ENCODE assay signal across 17 cellular contexts in genomic region chr15:68623301-68623892, GRCh38. TPM values are rescaled to one million over a fixed set of nuclear protein-coding genes. Genes with fewer than 3 reads are reported as not detected.
DNase-seq lines count a peak whose midpoint lies in the region; ATAC-seq, FAIRE-seq and TF ChIP-seq lines count a peak whose summit lies in the region.
"Had no signal": no experiment of that assay in that cellular context is flagged by ENCODE, and none has a peak within 500 bp of the region (broad histone marks: within the 10 kb centered on the region; RNA-seq: fewer than 3 reads in every experiment).

No MANE protein-coding gene starts in this region.

- H3K23ac ChIP-seq in H1 (ENCODE audit: insufficient read length) = no peak overlapping the region

- no peak overlapping the region for H2BK15ac ChIP-seq in H1 (ENCODE audit: low read length)

- TF ChIP-seq RAD21 in H1 (IDR thresholded peaks at IDR 0.05 in 1 of 2, conservative IDR thresholded peaks at IDR 0.05 in 1 of 2; ENCODE audit: low read depth in 2 of 2, low read length in 2 of 2) = no peak

- no peak overlapping the region for H3K56ac ChIP-seq in H1 (replicated peaks; ENCODE audit: insufficient read length, low read depth, low read length)

- no peak overlapping the region for H3K4me3 Mint-ChIP-seq in memory B cell
- H3K4me3 Mint-ChIP-seq: CD8-positive, alpha-beta memory T cell; naive thymus-derived CD4-positive, alpha-beta T cell; stimulated activated effector memory CD8-positive, alpha-beta T cell treated with anti-CD3 and anti-CD28 coated beads, Interleukin-12 subunit alpha, Interleukin-12 subunit beta, amount 100 ng/mL, for 72 hours had no signal

- H3K4me1 ChIP-seq in H1 (replicated peaks in 1 of 4; ENCODE audit: control insufficient read depth in 3 of 4, insufficient read depth in 4 of 4, low read length in 3 of 4) = peaks cover 0 to 7% (median 1%) of the 10 kb centered on the region in 4 experiments; a peak in 3 of 7 replicates

- H3K27ac ChIP-seq in H1 (ENCODE audit: low read depth, low read length) = no peak overlapping the region
- H3K27ac ChIP-seq: cardiac muscle cell, VCaP had no signal

- POLR2A ChIA-PET in H1 (lab: Charles Lee; ENCODE audit: partially characterized antibody) = interaction anchor here (0.8 kb wide), 1 partner anchor 9 kb away, joined by 3 read pairs; no protein-coding TSS in a partner anchor

- H3K36me3 ChIP-seq in H1 (ENCODE audit: control insufficient read depth in 2 of 4, insufficient read depth in 4 of 4, low read length in 3 of 4) (no peaks in the 10 kb centered on the region), H7 (replicated peaks; ENCODE audit: control insufficient read depth, insufficient read depth, low read length) (no peaks in the 10 kb centered on the region)
- H3K36me3 ChIP-seq: cardiac muscle cell had no signal

- 0 out of 2 replicates have a peak, but pooled peaks cover 2% of the 10 kb centered on the region for H3K23me2 ChIP-seq in H1 (ENCODE audit: low read depth, low read length)

- 81% methylated on average over 13 of the region's 13 CpGs; no CpG with 5 or more reads in 1 of the 2 experiments for WGBS in H1 (ENCODE audit: extremely low coverage in 1 of 2, insufficient coverage in 1 of 2, insufficient read length in 1 of 2, insufficient replicate concordance in 2 of 2, low coverage in 1 of 2, low lambda C conversion rate in 2 of 2, missing lambda C conversion rate in 1 of 2), 2 experiments

- H4K91ac ChIP-seq in H1 (replicated peaks; ENCODE audit: insufficient read length, low read length) = no peak overlapping the region

- FAIRE-seq in H1 (lab: Jason Lieb, UNC) (no peak), urothelium cell line (lab: Jason Lieb, UNC) (peak; percentile 55)
- FAIRE-seq: A204.1, GM12892 had no signal

- no peak for TF ChIP-seq CTCF in H1 (IDR thresholded peaks at IDR 0.05; ENCODE audit: control extremely low read depth in 1 of 3, insufficient read depth in 1 of 3, low read depth in 1 of 3, low read length in 3 of 3)

- H4K5ac ChIP-seq in H1 (ENCODE audit: insufficient read length, low read depth, low read length) = no peak overlapping the region

- H2BK20ac ChIP-seq in H1 (ENCODE audit: low read length) = no peak overlapping the region

- H3K4ac ChIP-seq in H1 (replicated peaks; ENCODE audit: insufficient read length, low read depth, low read length) = no peak overlapping the region

- CTCF ChIA-PET in H1 (lab: Charles Lee; ENCODE audit: partially characterized antibody) = interaction anchor here (0.6 to 3.7 kb wide), 14 partner anchors 9 to 66 kb away, joined by 3 to 16 read pairs (median 4); no protein-coding TSS in a partner anchor

- TF ChIP-seq EP300 in H1 (IDR thresholded peaks at IDR 0.05; ENCODE audit: borderline replicate concordance in 1 of 2, low read depth in 2 of 2, low read length in 2 of 2) = no peak

- no peak overlapping the region for H2AFZ ChIP-seq in H1 (ENCODE audit: low read length)

- peaks cover 22% of the 10 kb centered on the region for H3K4me1 Mint-ChIP-seq in memory B cell
- H3K4me1 Mint-ChIP-seq: CD8-positive, alpha-beta memory T cell; stimulated activated effector memory CD8-positive, alpha-beta T cell treated with anti-CD3 and anti-CD28 coated beads, Interleukin-12 subunit alpha, Interleukin-12 subunit beta, amount 100 ng/mL, for 72 hours had no signal

- no peak overlapping the region for H2BK120ac ChIP-seq in H1 (replicated peaks; ENCODE audit: low read depth, low read length)

- H3K27me3 ChIP-seq in H1 (replicated peaks in 1 of 4; ENCODE audit: control insufficient read depth in 3 of 4, extremely low read depth in 1 of 4, insufficient read depth in 3 of 4, low read length in 3 of 4) (no peaks in the 10 kb centered on the region), H7 (ENCODE audit: control insufficient read depth, insufficient read depth, low read length) (no peaks in the 10 kb centered on the region)
- H3K27me3 ChIP-seq: cardiac muscle cell had no signal

- no peaks in the 10 kb centered on the region for H3K79me2 ChIP-seq in H1 (ENCODE audit: control insufficient read depth in 1 of 2, insufficient read depth in 2 of 2, low read length in 2 of 2)

- no peak for TF ChIP-seq POLR2A in H1 (IDR thresholded peaks at IDR 0.05; ENCODE audit: control extremely low read depth in 1 of 2, low read depth in 2 of 2, low read length in 2 of 2)

- no peak overlapping the region for H2AK5ac ChIP-seq in H1 (ENCODE audit: low read depth, low read length)

- ATAC-seq in Right ventricle myocardium inferior = peak; percentile 38
- ATAC-seq in memory B cell (ENCODE audit: low read depth) = peak; percentile 73
- ATAC-seq: left colon; naive thymus-derived CD4-positive, alpha-beta T cell; stimulated activated effector memory CD8-positive, alpha-beta T cell treated with anti-CD3 and anti-CD28 coated beads, Interleukin-12 subunit alpha, Interleukin-12 subunit beta, amount 100 ng/mL, for 72 hours had no signal

- H3K4me2 ChIP-seq in H1 (ENCODE audit: insufficient read depth in 1 of 2, low read depth in 2 of 2, low read length in 2 of 2) = no peak overlapping the region

- no peak overlapping the region for H3K4me3 ChIP-seq in H1 (ENCODE audit: extremely low read depth in 1 of 4, insufficient read depth in 2 of 4, low read depth in 3 of 4, low read length in 4 of 4)
- H3K4me3 ChIP-seq in H7 (ENCODE audit: insufficient read depth, low read depth, low read length) = no peak overlapping the region
- H3K4me3 ChIP-seq: cardiac muscle cell had no signal

- H3K36me3 Mint-ChIP-seq in memory B cell = no peaks in the 10 kb centered on the region
- H3K36me3 Mint-ChIP-seq: CD8-positive, alpha-beta memory T cell; naive thymus-derived CD4-positive, alpha-beta T cell; stimulated activated effector memory CD8-positive, alpha-beta T cell treated with anti-CD3 and anti-CD28 coated beads, Interleukin-12 subunit alpha, Interleukin-12 subunit beta, amount 100 ng/mL, for 72 hours had no signal

- H3K9ac ChIP-seq in H1 (replicated peaks in 1 of 4; ENCODE audit: extremely low read depth in 1 of 4, low read depth in 3 of 4, low read length in 3 of 4) = no peak overlapping the region

- no peaks in the 10 kb centered on the region for H4K20me1 ChIP-seq in H1 (replicated peaks in 1 of 2; ENCODE audit: control insufficient read depth in 1 of 2, insufficient read depth in 2 of 2, low read length in 2 of 2)

- peak overlapping the region; percentile 83 for H4K8ac ChIP-seq in H1 (ENCODE audit: extremely low read depth, insufficient read depth, low read length)

- H2BK5ac ChIP-seq in H1 (ENCODE audit: low read depth, low read length) = no peak overlapping the region

- no peak overlapping the region for H3K14ac ChIP-seq in H1 (ENCODE audit: insufficient read length)

- no peaks in the 10 kb centered on the region; the same call in 1 of the 2 replicates for H3K79me1 ChIP-seq in H1 (ENCODE audit: low read depth, low read length)

- no peak for DNase-seq in Right ventricle myocardium inferior (ENCODE audit: missing footprints)
- no peak for DNase-seq in cardiac septum (ENCODE audit: low spot score)
- DNase-seq in H1 (ENCODE audit: low read depth in 1 of 2, low spot score in 2 of 2) = no peak
- DNase-seq in memory B cell (ENCODE audit: low spot score in 2 of 2) = no peak
- no peak for DNase-seq in urothelium cell line (ENCODE audit: low spot score)
- DNase-seq in stimulated activated CD4-positive, alpha-beta T cell treated with anti-CD3 and anti-CD28 coated beads, Interleukin-2, amount 100 ng/mL, for 24 hours = no peak
- no peak for DNase-seq in SIG-M5 (lab: John Stamatoyannopoulos, UW)
- DNase-seq in H7 = no peak
- DNase-seq: CD8-positive, alpha-beta memory T cell; left colon; naive thymus-derived CD4-positive, alpha-beta T cell; stimulated activated CD4-positive, alpha-beta T cell treated with anti-CD3 and anti-CD28 coated beads, Interleukin-4, amount 100 ng/mL, for 4 hours had no signal

- peaks cover 6% of the 10 kb centered on the region for H3K27me3 Mint-ChIP-seq in memory B cell

- no peak overlapping the region for H3K27ac Mint-ChIP-seq in memory B cell
- H3K27ac Mint-ChIP-seq: CD8-positive, alpha-beta memory T cell; naive thymus-derived CD4-positive, alpha-beta T cell; stimulated activated effector memory CD8-positive, alpha-beta T cell treated with anti-CD3 and anti-CD28 coated beads, Interleukin-12 subunit alpha, Interleukin-12 subunit beta, amount 100 ng/mL, for 72 hours had no signal

- H3K18ac ChIP-seq in H1 (ENCODE audit: extremely low read depth, low read length) = peak overlapping the region; percentile 19; the same call in 1 of the 2 replicates

- no peak overlapping the region for H2BK12ac ChIP-seq in H1 (ENCODE audit: low read depth, low read length)

- intact Hi-C loops in Right ventricle myocardium inferior (cut with DNase I) = no loop called here
- intact Hi-C loops in cardiac septum (cut with DNase I) = no loop called here

- H3K9me3 ChIP-seq in H1 (ENCODE audit: insufficient read depth in 2 of 2, low read depth in 1 of 2, low read length in 1 of 2) = no peaks in the 10 kb centered on the region

- H3K9me3 Mint-ChIP-seq in memory B cell = no peaks in the 10 kb centered on the region
- H3K9me3 Mint-ChIP-seq: CD8-positive, alpha-beta memory T cell; stimulated activated effector memory CD8-positive, alpha-beta T cell treated with anti-CD3 and anti-CD28 coated beads, Interleukin-12 subunit alpha, Interleukin-12 subunit beta, amount 100 ng/mL, for 72 hours had no signal

TF ChIP-seq in H1, 55 proteins besides CTCF, POLR2A, EP300 and RAD21 (continues in another document):
- TF ChIP-seq, protein P1, sequence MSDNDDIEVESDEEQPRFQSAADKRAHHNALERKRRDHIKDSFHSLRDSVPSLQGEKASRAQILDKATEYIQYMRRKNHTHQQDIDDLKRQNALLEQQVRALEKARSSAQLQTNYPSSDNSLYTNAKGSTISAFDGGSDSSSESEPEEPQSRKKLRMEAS (IDR thresholded peaks at IDR 0.05) = peak; percentile 63
- TF ChIP-seq BACH1 (IDR thresholded peaks at IDR 0.05; ENCODE audit: low read length) (no peak), E2F6 (IDR thresholded peaks at IDR 0.05) (peak; percentile 47; the same call in 1 of the 2 replicates)

RNA-seq across cellular contexts. Expression of gene CORO2B, which starts 44.6 kb away (rescaled TPM):
- total RNA-seq in Right ventricle myocardium inferior (8.5 TPM), cardiac septum (2.7 TPM)
- total RNA-seq in H1 (2021; fragmentation: NEBNext Ultra II Directional; extraction: Animal tissue kit (Norgen Biotek cat#: 25700)) = 3.4 and 4.7 TPM in 2 replicates
- polyA plus RNA-seq in H1 (2011; rRNA removed) = 6.1 and 6.7 TPM in 2 replicates
- polyA plus RNA-seq in H1 (2011; cell fraction: cytosol; rRNA removed) = 3.5 TPM
- 5.4 TPM for polyA plus RNA-seq in H1 (2011; cell fraction: nucleus; rRNA removed)
- polyA plus RNA-seq in H1 (2012, experiment 1 of 2) = 3.8 to 5.5 TPM (median 4.8 TPM) in 4 replicates
- 3.7 TPM for polyA plus RNA-seq in H1 (2012, experiment 2 of 2)
- 2.4 TPM for polyA plus RNA-seq in H1 (2013, experiment 1 of 2)
- polyA plus RNA-seq in H1 (2013, experiment 2 of 2) = 2.2 TPM
- polyA minus RNA-seq in H1 (2011; rRNA and poly(A)+ RNA removed) = 4.0 TPM in 2 replicates
- polyA minus RNA-seq in H1 (2011; cell fraction: cytosol; rRNA and poly(A)+ RNA removed) = 2.9 TPM
- polyA minus RNA-seq in H1 (2011; cell fraction: nucleus; rRNA and poly(A)+ RNA removed) = 2.2 TPM
- 3.8 and 5.4 TPM in 2 replicates for total RNA-seq in H7 (2014; rRNA removed; shearing (Covaris generic))
- total RNA-seq: CD8-positive, alpha-beta memory T cell had no signal
- polyA plus RNA-seq: CD8-positive, alpha-beta memory T cell; naive thymus-derived CD4-positive, alpha-beta T cell had no signal
